In the genomic region with DNA sequence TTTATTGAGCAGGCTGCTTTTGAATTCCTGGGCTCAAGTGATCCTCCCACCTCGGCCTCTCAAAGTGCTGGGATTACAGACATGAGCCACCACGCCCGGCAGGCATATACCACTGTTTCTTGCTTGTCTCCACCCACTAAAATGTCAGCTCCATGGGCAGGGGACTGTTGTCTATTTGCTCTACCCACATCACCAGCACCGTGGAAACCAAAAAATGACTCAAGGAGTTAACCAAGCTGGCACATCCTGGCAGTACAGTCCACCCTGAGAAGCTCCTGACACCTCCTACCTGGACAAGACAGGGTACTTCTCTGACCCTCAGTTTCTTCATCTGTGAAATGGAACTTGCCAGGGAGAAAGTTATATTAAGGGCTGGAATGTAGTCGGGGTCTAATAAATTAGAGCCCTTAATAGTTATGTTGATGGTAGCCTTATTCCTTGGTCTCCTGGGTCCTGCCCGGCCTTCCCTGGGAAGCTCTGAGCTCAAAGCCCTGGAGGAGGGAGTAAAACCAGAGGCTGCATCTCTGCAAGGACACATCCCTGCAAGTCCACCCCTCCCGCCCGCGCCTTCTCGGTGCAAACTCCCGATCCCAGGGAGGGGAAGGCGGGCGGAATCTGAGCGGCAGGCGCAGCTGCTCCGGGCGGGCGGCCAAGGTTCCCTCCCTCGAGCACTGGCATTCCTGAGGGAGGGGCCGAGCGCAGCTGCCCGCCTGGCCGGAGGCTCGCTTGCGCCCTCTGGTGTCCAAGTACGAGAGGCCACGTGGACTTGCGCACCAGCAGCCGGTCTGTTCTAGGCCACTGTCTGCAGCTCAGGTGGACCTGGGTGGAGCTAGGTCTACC, we compare ENCODE assay signal across 8 cellular contexts. TPM values are rescaled to one million over a fixed set of nuclear protein-coding genes. Genes with fewer than 3 reads are reported as not detected.
DNase-seq lines count a peak whose midpoint lies in the region; ATAC-seq and TF ChIP-seq lines count a peak whose summit lies in the region.

No MANE protein-coding gene starts in this region.

- peaks cover 7 to 13% of the 10 kb centered on the region in 2 experiments for H3K4me1 ChIP-seq in HCT116 (ENCODE audit: control insufficient read depth in 1 of 2, insufficient read depth in 2 of 2, low read length in 2 of 2)

- H3K9me3 ChIP-seq in CD4-positive, alpha-beta T cell (ENCODE audit: control insufficient read depth, low read length): no peaks in the 10 kb centered on the region
- H3K9me3 ChIP-seq in HCT116 (ENCODE audit: control insufficient read depth in 1 of 2, insufficient read depth in 1 of 2, low read depth in 1 of 2, low read length in 2 of 2) (no peaks in the 10 kb centered on the region), WERI-Rb-1 (ENCODE audit: severe bottlenecking) (no peaks in the 10 kb centered on the region)

- intact Hi-C loops in CD4-positive, alpha-beta T cell (cut with DNase I, micrococcal nuclease): loop anchor here (1.0 to 5.0 kb wide), 3 partner anchors 93 to 890 kb away; no protein-coding TSS in a partner anchor
- intact Hi-C loops in HCT116 (cut with micrococcal nuclease): loop anchor here (1.0 kb wide), 1 partner anchor 93 kb away; no protein-coding TSS in a partner anchor

- peak; percentile 86 for TF ChIP-seq CTCF in CD4-positive, alpha-beta T cell (IDR thresholded peaks at IDR 0.05)
- TF ChIP-seq CTCF in HCT116 (IDR thresholded peaks at IDR 0.05 in 2 of 3, conservative IDR thresholded peaks at IDR 0.05 in 1 of 3; ENCODE audit: borderline replicate concordance in 1 of 3, insufficient read depth in 1 of 3, low read depth in 2 of 3, low read length in 2 of 3) (peak; percentile 80 to 90 (median 90)), WERI-Rb-1 (IDR thresholded peaks at IDR 0.05; ENCODE audit: low read depth, low read length) (peak; percentile 97)

- in situ Hi-C loops in T47D (cut with HindIII; ENCODE audit: low pct_unique_long_range_greater_than_20kb, low sequenced_read_pairs): no loop called here

- RAD21 ChIA-PET in HCT116 (lab: Charles Lee; ENCODE audit: low non-redundant PET in 1 of 2, low total read pairs in 2 of 2, uncharacterized antibody in 2 of 2, unreplicated experiment in 2 of 2): interaction anchor here (1.0 to 1.2 kb wide), 3 partner anchors 95 to 97 kb away, joined by 3 to 9 read pairs (median 4); no protein-coding TSS in a partner anchor

- POLR2A ChIA-PET in CD4-positive, alpha-beta T cell (lab: Charles Lee): interaction anchor here (1.1 to 1.3 kb wide), 2 partner anchors 69 to 95 kb away, joined by 3 to 5 read pairs; no protein-coding TSS in a partner anchor
- POLR2A ChIA-PET in HCT116 (lab: Charles Lee): interaction anchor here (1.0 to 1.2 kb wide), 3 partner anchors 11 to 80 kb away, joined by 3 read pairs; no protein-coding TSS in a partner anchor

- BruUV-seq in HCT116 (replicated peaks; lab: Mats Ljungman, UMichigan): no TSS peak

- no peaks in the 10 kb centered on the region for H3K4me1 Mint-ChIP-seq in CD4-positive, alpha-beta T cell (ENCODE audit: low read depth)

- H3K79me2 ChIP-seq in HCT116 (ENCODE audit: insufficient read depth, low read length): no peaks in the 10 kb centered on the region

- H3K27me3 ChIP-seq in CD4-positive, alpha-beta T cell (ENCODE audit: control insufficient read depth, insufficient read depth, low read length): peaks cover 16% of the 10 kb centered on the region
- H3K27me3 ChIP-seq in HCT116 (ENCODE audit: insufficient read depth, low read length) (no peaks in the 10 kb centered on the region), WERI-Rb-1 (ENCODE audit: insufficient read depth, low read depth, severe bottlenecking) (peaks cover 45% of the 10 kb centered on the region)

- H3K9ac ChIP-seq in HCT116 (ENCODE audit: low read length): no peak overlapping the region

- H3K36me3 ChIP-seq in HCT116 (ENCODE audit: control insufficient read depth in 1 of 2, insufficient read depth in 2 of 2, low read length in 2 of 2) (no peaks in the 10 kb centered on the region), WERI-Rb-1 (no peaks in the 10 kb centered on the region)

- no peaks in the 10 kb centered on the region for H3K36me3 Mint-ChIP-seq in CD4-positive, alpha-beta T cell (ENCODE audit: low read depth)

- peak; percentile 38 to 75 (median 60) for DNase-seq in CD4-positive, alpha-beta T cell
- DNase-seq in HCT116 (ENCODE audit: low read depth, low spot score) (peak; percentile 90), NCI-H2171 treated with DMSO at 0.1 percent for 48 hours (lab: John Stamatoyannopoulos, UW) (peak; percentile 90), WERI-Rb-1 (peak; percentile 92), T47D (ENCODE audit: low read depth in 1 of 2, low spot score in 1 of 2) (peak; percentile 75 to 86), iPS-NIHi7 (ENCODE audit: extremely low spot score) (peak; percentile 99)
- peak; percentile 76 for DNase-seq in stimulated activated CD4-positive, alpha-beta T cell treated with anti-CD3 and anti-CD28 coated beads, Interleukin-12 subunit alpha, Interleukin-12 subunit beta, amount 100 ng/mL, for 4 hours

- peaks cover 9% of the 10 kb centered on the region for H3K27me3 Mint-ChIP-seq in CD4-positive, alpha-beta T cell

- H3K4me3 ChIP-seq in HCT116 (replicated peaks in 1 of 2; ENCODE audit: low read depth in 1 of 2, low read length in 2 of 2) (peak overlapping the region; percentile 6 to 24; a peak in 3 of 4 replicates), WERI-Rb-1 (ENCODE audit: low read depth, low read length) (no peak overlapping the region; the same call in 1 of the 2 replicates)

- H3K4me3 Mint-ChIP-seq in CD4-positive, alpha-beta T cell: no peak overlapping the region

- no peaks in the 10 kb centered on the region for H3K9me2 ChIP-seq in HCT116 (ENCODE audit: insufficient read depth)

- no peaks in the 10 kb centered on the region for H4K20me1 ChIP-seq in HCT116 (ENCODE audit: insufficient read depth)

- H3K4me2 ChIP-seq in HCT116 (ENCODE audit: low read length): peak overlapping the region; percentile 62

- CTCF ChIA-PET in CD4-positive, alpha-beta T cell (lab: Charles Lee): interaction anchor here (0.6 to 1.7 kb wide), 13 partner anchors 9 to 1195 kb away, joined by 3 to 25 read pairs (median 3); a partner anchor contains a TSS
- CTCF ChIA-PET in HCT116 (lab: Charles Lee): interaction anchor here (0.7 to 1.7 kb wide), 21 partner anchors 8 to 401 kb away, joined by 3 to 29 read pairs (median 4); a partner anchor contains a TSS

- no peak for TF ChIP-seq POLR2A in HCT116 (IDR thresholded peaks at IDR 0.05; ENCODE audit: borderline replicate concordance, extremely low read depth, insufficient read depth, insufficient read length)

- TF ChIP-seq RAD21 in HCT116 (IDR thresholded peaks at IDR 0.05; ENCODE audit: low read depth): peak; percentile 93

- H3K9me3 Mint-ChIP-seq in CD4-positive, alpha-beta T cell: no peaks in the 10 kb centered on the region

- no peak overlapping the region for H3K27ac Mint-ChIP-seq in CD4-positive, alpha-beta T cell

- no peak overlapping the region for H3K27ac ChIP-seq in CD4-positive, alpha-beta T cell (ENCODE audit: low read depth, low read length)
- no peak overlapping the region for H3K27ac ChIP-seq in HCT116 (ENCODE audit: low read depth, low read length)
- H3K27ac ChIP-seq in WERI-Rb-1: no peak overlapping the region

- H2AFZ ChIP-seq in HCT116 (ENCODE audit: low read depth, low read length, poor library complexity, severe bottlenecking): peak overlapping the region; percentile 12

- ATAC-seq in CD4-positive, alpha-beta T cell (ENCODE audit: poor library complexity): peak; percentile 66
- peak; percentile 98 for ATAC-seq in HCT116
- ATAC-seq in HG02642 (IDR thresholded peaks at IDR 0.05; ENCODE audit: poor library complexity, unreplicated experiment): no peak

TF ChIP-seq in HCT116, 20 proteins besides CTCF, POLR2A, EP300 and RAD21:
- TF ChIP-seq SP1 (IDR thresholded peaks at IDR 0.05; ENCODE audit: low read depth) (peak; percentile 57), JUND (IDR thresholded peaks at IDR 0.05) (no peak), TCF7L2 (IDR thresholded peaks at IDR 0.05; ENCODE audit: borderline replicate concordance, extremely low read depth, insufficient read depth, insufficient read length) (peak; percentile 47), CBX3 (IDR thresholded peaks at IDR 0.05; ENCODE audit: low read depth) (peak; percentile 95), POLR2AphosphoS5 (IDR thresholded peaks at IDR 0.05; ENCODE audit: low read depth, low read length) (peak; percentile 34; the same call in 1 of the 2 replicates), FOSL1 (IDR thresholded peaks at IDR 0.05; ENCODE audit: low read depth) (no peak), SRF (IDR thresholded peaks at IDR 0.05; ENCODE audit: low read depth) (no peak), SIN3A (IDR thresholded peaks at IDR 0.05; ENCODE audit: low read depth) (no peak), YY1 (IDR thresholded peaks at IDR 0.05; ENCODE audit: extremely low read depth, insufficient replicate concordance, low read depth, low read length) (no peak)
- TF ChIP-seq, protein P1, sequence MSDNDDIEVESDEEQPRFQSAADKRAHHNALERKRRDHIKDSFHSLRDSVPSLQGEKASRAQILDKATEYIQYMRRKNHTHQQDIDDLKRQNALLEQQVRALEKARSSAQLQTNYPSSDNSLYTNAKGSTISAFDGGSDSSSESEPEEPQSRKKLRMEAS (IDR thresholded peaks at IDR 0.05): peak; percentile 99
- TF ChIP-seq, protein P2, sequence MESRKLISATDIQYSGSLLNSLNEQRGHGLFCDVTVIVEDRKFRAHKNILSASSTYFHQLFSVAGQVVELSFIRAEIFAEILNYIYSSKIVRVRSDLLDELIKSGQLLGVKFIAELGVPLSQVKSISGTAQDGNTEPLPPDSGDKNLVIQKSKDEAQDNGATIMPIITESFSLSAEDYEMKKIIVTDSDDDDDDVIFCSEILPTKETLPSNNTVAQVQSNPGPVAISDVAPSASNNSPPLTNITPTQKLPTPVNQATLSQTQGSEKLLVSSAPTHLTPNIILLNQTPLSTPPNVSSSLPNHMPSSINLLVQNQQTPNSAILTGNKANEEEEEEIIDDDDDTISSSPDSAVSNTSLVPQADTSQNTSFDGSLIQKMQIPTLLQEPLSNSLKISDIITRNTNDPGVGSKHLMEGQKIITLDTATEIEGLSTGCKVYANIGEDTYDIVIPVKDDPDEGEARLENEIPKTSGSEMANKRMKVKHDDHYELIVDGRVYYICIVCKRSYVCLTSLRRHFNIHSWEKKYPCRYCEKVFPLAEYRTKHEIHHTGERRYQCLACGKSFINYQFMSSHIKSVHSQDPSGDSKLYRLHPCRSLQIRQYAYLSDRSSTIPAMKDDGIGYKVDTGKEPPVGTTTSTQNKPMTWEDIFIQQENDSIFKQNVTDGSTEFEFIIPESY (IDR thresholded peaks at IDR 0.05; ENCODE audit: extremely low read depth, insufficient replicate concordance, low read length): no peak

RNA-seq across cellular contexts. Expression of a gene that starts 14.1 kb away (rescaled TPM):
- total RNA-seq in CD4-positive, alpha-beta T cell: not detected
- not detected for total RNA-seq in HCT116 (2021; ENCODE audit: unreplicated experiment)
- not detected in 2 replicates for polyA plus RNA-seq in HCT116 (2012)

RNA-seq across cellular contexts. Expression of a gene that starts 17.1 kb away (rescaled TPM):
- total RNA-seq in CD4-positive, alpha-beta T cell: 1 to 10 TPM; 4.4 to 5.2 TPM
- total RNA-seq in HCT116 (2021; ENCODE audit: unreplicated experiment): 0.15 TPM
- 0.01 and 0.05 TPM in 2 replicates for polyA plus RNA-seq in HCT116 (2012)

RNA-seq across cellular contexts. Expression of a gene that starts 58.7 kb away (rescaled TPM):
- total RNA-seq in CD4-positive, alpha-beta T cell: 10 to 100 TPM; 58.5 to 61.7 TPM
- total RNA-seq in HCT116 (2021; ENCODE audit: unreplicated experiment): 18.5 TPM
- polyA plus RNA-seq in HCT116 (2012): 13.9 and 14.8 TPM in 2 replicates
